ENCODE assay signal across 14 cellular contexts in the genomic region with DNA sequence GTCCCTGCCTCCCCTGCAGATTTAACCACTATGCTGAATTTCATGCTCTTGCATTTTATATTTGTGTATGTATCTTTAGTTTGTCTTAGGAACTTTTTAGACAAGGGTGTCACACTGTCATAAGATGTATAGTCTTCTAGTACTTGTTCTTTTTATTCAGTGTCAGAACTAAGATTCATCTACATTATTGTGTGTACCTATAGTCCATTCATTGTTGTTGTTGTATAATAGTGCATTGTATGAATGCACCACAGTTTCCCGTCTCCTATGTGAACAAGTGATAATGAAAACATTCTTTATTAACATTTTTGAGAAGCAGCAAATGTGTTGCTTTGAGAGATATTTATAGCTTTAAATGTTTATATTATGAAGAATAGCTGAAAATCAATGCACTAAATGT.
"Had no signal": no experiment of that assay in that cellular context is flagged by ENCODE, and none has a peak within 500 bp of the region (broad histone marks: within the 10 kb centered on the region; RNA-seq: fewer than 3 reads in every experiment).

No MANE protein-coding gene starts in this region.

- DNase-seq: activated effector memory CD4-positive, alpha-beta T cell treated with anti-CD3 and anti-CD28 coated beads, Interleukin-2, amount 50 U/mL, for 16 hours; amniotic stem cell; dermis blood vessel endothelial cell; endodermal cell; erythroblast; hippocampal formation; left ventricle myocardium superior; mesendoderm; SK-N-SH; stimulated activated CD4-positive, alpha-beta T cell treated with anti-CD3 and anti-CD28 coated beads, Interleukin-2, amount 100 ng/mL, for 48 hours; stomach had no signal

- ATAC-seq: left ventricle myocardium superior, Right ventricle myocardium inferior had no signal

- H3K27ac Mint-ChIP-seq: brain, endodermal cell had no signal

- H3K27me3 Mint-ChIP-seq: brain had no signal

- H3K4me1 Mint-ChIP-seq: brain, endodermal cell had no signal

- H3K9me3 Mint-ChIP-seq: brain, endodermal cell, neural crest cell had no signal

- H3K4me3 Mint-ChIP-seq: brain, endodermal cell, neural crest cell had no signal
